30 cellular contexts compared by ENCODE assay signal in the genomic region with DNA sequence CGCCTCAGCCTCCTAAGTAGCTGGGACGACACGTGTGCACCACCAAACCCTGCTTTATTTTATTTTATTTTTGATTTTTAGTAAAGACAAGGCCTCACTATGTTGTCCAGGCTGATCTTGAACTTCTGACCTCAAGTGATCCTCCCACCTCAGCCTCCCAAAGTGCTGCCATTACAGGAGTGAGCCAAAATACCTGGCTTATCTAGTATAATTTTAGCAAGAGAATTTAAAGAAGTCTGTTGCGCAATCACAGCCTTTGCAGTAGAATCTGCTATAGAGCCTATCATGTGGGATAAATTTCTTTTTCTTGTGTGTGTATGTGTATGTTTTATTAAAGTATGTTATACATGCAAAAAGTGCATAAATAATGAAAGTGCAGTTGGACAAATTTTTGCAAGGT.
"Had no signal": no experiment of that assay in that cellular context is flagged by ENCODE, and none has a peak within 500 bp of the region (broad histone marks: within the 10 kb centered on the region; RNA-seq: fewer than 3 reads in every experiment).

No MANE protein-coding gene starts in this region.

- H3K36me3 ChIP-seq: adrenal gland, breast epithelium, Peyer's patch had no signal

- H3K4me3 ChIP-seq: adrenal gland, body of pancreas, breast epithelium, Peyer's patch had no signal

- H3K27ac ChIP-seq: adrenal gland, body of pancreas, breast epithelium, Peyer's patch had no signal

- H3K9me3 ChIP-seq: adrenal gland, body of pancreas, breast epithelium, Peyer's patch had no signal

- H3K27me3 ChIP-seq: adrenal gland, body of pancreas, breast epithelium, Peyer's patch had no signal

- FAIRE-seq: astrocyte, TTC549 had no signal

- H3K4me1 ChIP-seq: adrenal gland, body of pancreas, breast epithelium, Peyer's patch had no signal

- ATAC-seq: activated CD8-positive, alpha-beta T cell treated with anti-CD3 and anti-CD28 coated beads for 36 hours; activated T-cell treated with anti-CD3 and anti-CD28 coated beads, Interleukin-2, amount 50 U/mL, for 72 hours; activated T-helper 17 cell treated with anti-CD3 and anti-CD28 coated beads, Interleukin-2, amount 50 U/mL, for 72 hours; body of pancreas; PC-3; Right ventricle myocardium inferior; SK-N-SH treated with all-trans-retinoic acid at 6 μM for 48 hours; T-cell; T-helper 17 cell had no signal

- DNase-seq: activated CD4-positive, alpha-beta T cell treated with anti-CD3 and anti-CD28 coated beads, Interleukin-2, amount 10 ng/mL, durations not matched to agents 24 days and 14 days; activated CD4-positive, alpha-beta T cell treated with anti-CD3 and anti-CD28 coated beads, Interleukin-2, amount 50 U/mL, for 4 hours; activated CD8-positive, alpha-beta T cell treated with anti-CD3 and anti-CD28 coated beads for 36 hours; activated effector memory CD4-positive, alpha-beta T cell treated with anti-CD3 and anti-CD28 coated beads, Interleukin-2, amount 50 U/mL, for 16 hours; activated naive CD4-positive, alpha-beta T cell treated with Interleukin-2 at 50 U/mL for 16 hours; activated naive CD8-positive, alpha-beta T cell treated with anti-CD3 and anti-CD28 coated beads, Interleukin-2, amount 10 ng/mL, durations not matched to agents 7 days and 5 days; activated T-cell treated with anti-CD3 and anti-CD28 coated beads, Interleukin-2, amount 50 U/mL, for 1 hour; activated T-cell treated with anti-CD3 and anti-CD28 coated beads, Interleukin-2, amount 50 U/mL, for 72 hours; adrenal gland; body of pancreas; cortex of kidney; NCI-H1105; NCI-H1436; NCI-H1694; NCI-H2029; NCI-H345; NCI-H524 treated with DMSO at 0.1 percent for 48 hours; PC-3; Peyer's patch; RPMI8226; SIG-M5; T-cell; T-helper 17 cell; T-helper 9 cell had no signal
